Comparison of ENCODE assay signal across 2 cellular contexts in genomic region chr4:38743866-38744265, GRCh38.
TF ChIP-seq lines count a peak whose summit lies in the region.

No MANE protein-coding gene starts in this region.

TF ChIP-seq in liver, 16 proteins besides CTCF, POLR2A, EP300 and RAD21:
- TF ChIP-seq, protein P1, sequence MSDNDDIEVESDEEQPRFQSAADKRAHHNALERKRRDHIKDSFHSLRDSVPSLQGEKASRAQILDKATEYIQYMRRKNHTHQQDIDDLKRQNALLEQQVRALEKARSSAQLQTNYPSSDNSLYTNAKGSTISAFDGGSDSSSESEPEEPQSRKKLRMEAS (IDR thresholded peaks at IDR 0.05), result peak; percentile 11
- no peak for TF ChIP-seq SP1 (IDR thresholded peaks at IDR 0.05)

TF ChIP-seq in HepG2, 621 proteins besides CTCF, POLR2A, EP300 and RAD21:
- TF ChIP-seq, protein P2, sequence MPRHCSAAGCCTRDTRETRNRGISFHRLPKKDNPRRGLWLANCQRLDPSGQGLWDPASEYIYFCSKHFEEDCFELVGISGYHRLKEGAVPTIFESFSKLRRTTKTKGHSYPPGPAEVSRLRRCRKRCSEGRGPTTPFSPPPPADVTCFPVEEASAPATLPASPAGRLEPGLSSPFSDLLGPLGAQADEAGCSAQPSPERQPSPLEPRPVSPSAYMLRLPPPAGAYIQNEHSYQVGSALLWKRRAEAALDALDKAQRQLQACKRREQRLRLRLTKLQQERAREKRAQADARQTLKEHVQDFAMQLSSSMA (CRISPR knock-in tag; IDR thresholded peaks at IDR 0.05), result no peak
- no peak for TF ChIP-seq ONECUT2 (CRISPR knock-in tag; IDR thresholded peaks at IDR 0.05)
- TF ChIP-seq ZKSCAN1 (IDR thresholded peaks at IDR 0.05; ENCODE audit: low read length), result no peak
- TF ChIP-seq, protein P3, sequence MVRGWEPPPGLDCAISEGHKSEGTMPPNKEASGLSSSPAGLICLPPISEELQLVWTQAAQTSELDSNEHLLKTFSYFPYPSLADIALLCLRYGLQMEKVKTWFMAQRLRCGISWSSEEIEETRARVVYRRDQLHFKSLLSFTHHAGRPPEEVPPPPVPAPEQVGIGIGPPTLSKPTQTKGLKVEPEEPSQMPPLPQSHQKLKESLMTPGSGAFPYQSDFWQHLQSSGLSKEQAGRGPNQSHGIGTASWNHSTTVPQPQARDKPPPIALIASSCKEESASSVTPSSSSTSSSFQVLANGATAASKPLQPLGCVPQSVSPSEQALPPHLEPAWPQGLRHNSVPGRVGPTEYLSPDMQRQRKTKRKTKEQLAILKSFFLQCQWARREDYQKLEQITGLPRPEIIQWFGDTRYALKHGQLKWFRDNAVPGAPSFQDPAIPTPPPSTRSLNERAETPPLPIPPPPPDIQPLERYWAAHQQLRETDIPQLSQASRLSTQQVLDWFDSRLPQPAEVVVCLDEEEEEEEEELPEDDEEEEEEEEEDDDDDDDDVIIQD (CRISPR knock-in tag; IDR thresholded peaks at IDR 0.05; ENCODE audit: low read depth), result no peak
- no peak for TF ChIP-seq CENPX (CRISPR knock-in tag; IDR thresholded peaks at IDR 0.05)
- TF ChIP-seq ZNF639 (CRISPR knock-in tag; conservative IDR thresholded peaks at IDR 0.05), result no peak
- TF ChIP-seq ZNF382 (CRISPR knock-in tag; IDR thresholded peaks at IDR 0.05; ENCODE audit: borderline replicate concordance), result no peak
- no peak for TF ChIP-seq ZNF232 (CRISPR knock-in tag; IDR thresholded peaks at IDR 0.05; ENCODE audit: borderline replicate concordance)
- TF ChIP-seq PAX8 (CRISPR knock-in tag; IDR thresholded peaks at IDR 0.05; ENCODE audit: borderline replicate concordance), result no peak
- TF ChIP-seq ETV5 (CRISPR knock-in tag; IDR thresholded peaks at IDR 0.05; ENCODE audit: borderline replicate concordance), result no peak
- TF ChIP-seq ZNF572 (CRISPR knock-in tag; IDR thresholded peaks at IDR 0.05), result no peak
